In genomic region chr2:10396464-10396863, GRCh38 we compare ENCODE assay signal across 2 cellular contexts.
TF ChIP-seq lines count a peak whose summit lies in the region.

No MANE protein-coding gene starts in this region.

TF ChIP-seq in GM23338, 12 proteins besides CTCF, POLR2A, EP300 and RAD21:
- TF ChIP-seq EZH2 (IDR thresholded peaks at IDR 0.05; ENCODE audit: low read depth, unreplicated experiment): no peak
- TF ChIP-seq REST (IDR thresholded peaks at IDR 0.05; ENCODE audit: unreplicated experiment): peak; percentile 48
- TF ChIP-seq POLR2AphosphoS5 (IDR thresholded peaks at IDR 0.05; ENCODE audit: low read depth): no peak

TF ChIP-seq in K562, 482 proteins besides CTCF, POLR2A, EP300 and RAD21:
- 0 out of 2 replicates have a peak, but pooled peaks have one; percentile 15 for TF ChIP-seq POLR2G (IDR thresholded peaks at IDR 0.05; ENCODE audit: low read depth, low read length)
- no peak for TF ChIP-seq GTF2B (IDR thresholded peaks at IDR 0.05; ENCODE audit: extremely low read depth, insufficient read length)
